ENCODE assay signal across 19 cellular contexts in the genomic region with DNA sequence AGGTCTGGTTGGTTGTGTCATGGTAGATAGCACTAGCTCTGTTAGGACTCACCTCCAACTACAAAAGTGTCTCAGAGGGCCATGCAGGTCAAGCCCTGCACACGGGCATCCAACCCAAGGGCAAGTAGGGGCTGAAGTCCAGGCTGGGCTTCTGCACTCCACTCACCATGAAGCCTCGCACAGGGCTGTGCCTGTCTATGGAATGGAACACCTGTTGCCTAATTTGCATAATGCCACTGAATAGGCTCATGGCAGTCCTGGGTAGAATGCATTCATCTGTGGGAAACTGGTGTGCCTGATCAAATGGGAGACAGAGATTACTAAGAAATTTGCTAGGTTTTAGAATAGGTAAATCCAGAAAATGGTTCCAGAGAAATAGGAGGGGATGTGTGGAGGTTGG. TPM values are rescaled to one million over a fixed set of nuclear protein-coding genes. Genes with fewer than 3 reads are reported as not detected.
A peak's percentile ranks its signal among the peaks of the same experiment; 100 is the strongest.
DNase-seq lines count a peak whose midpoint lies in the region; ATAC-seq and TF ChIP-seq lines count a peak whose summit lies in the region.
"Had no signal": no experiment of that assay in that cellular context is flagged by ENCODE, and none has a peak within 500 bp of the region (broad histone marks: within the 10 kb centered on the region; RNA-seq: fewer than 3 reads in every experiment).

No MANE protein-coding gene starts in this region.

- no peaks in the 10 kb centered on the region for H3K36me3 ChIP-seq in neuronal stem cell (replicated peaks in 1 of 2; ENCODE audit: control insufficient read depth in 2 of 2, insufficient read depth in 2 of 2, low read length in 2 of 2)
- H3K36me3 ChIP-seq in MM.1S (replicated peaks; ENCODE audit: insufficient read depth, low read length): no peaks in the 10 kb centered on the region
- H3K36me3 ChIP-seq: MG63 had no signal

- H3K9me3 ChIP-seq in neuronal stem cell (replicated peaks in 1 of 2; ENCODE audit: control insufficient read depth in 2 of 2, insufficient read depth in 1 of 2, low read depth in 1 of 2, low read length in 2 of 2) (no peaks in the 10 kb centered on the region), MM.1S (replicated peaks; ENCODE audit: insufficient read depth, low read length) (no peaks in the 10 kb centered on the region)
- H3K9me3 ChIP-seq: MG63, Peyer's patch had no signal

- H3K23ac ChIP-seq in neuronal stem cell (ENCODE audit: low read depth, low read length, poor library complexity): no peak overlapping the region

- H3K9ac ChIP-seq in neuronal stem cell (ENCODE audit: low read depth, low read length, poor library complexity) (no peak overlapping the region), MM.1S (ENCODE audit: low read length) (no peak overlapping the region)

- H3K14ac ChIP-seq in neuronal stem cell (ENCODE audit: low read length): no peak overlapping the region

- H3K4me3 ChIP-seq in neuronal stem cell (ENCODE audit: low read length in 2 of 2) (no peak overlapping the region), MM.1S (ENCODE audit: low read length) (no peak overlapping the region)
- H3K4me3 ChIP-seq: MG63, Peyer's patch had no signal

- no peak overlapping the region for H2AK5ac ChIP-seq in neuronal stem cell (ENCODE audit: low read depth, low read length)

- no peak overlapping the region for H4K8ac ChIP-seq in neuronal stem cell (ENCODE audit: low read depth, low read length)

- WGBS in neuronal stem cell (ENCODE audit: extremely low coverage in 2 of 2, insufficient read length in 2 of 2, insufficient replicate concordance in 1 of 2), 2 donors: no CpG with 5 or more reads among the region's 2 CpGs

- H4K20me1 ChIP-seq in MM.1S (ENCODE audit: insufficient read depth, low read length): no peaks in the 10 kb centered on the region

- H2AFZ ChIP-seq in neuronal stem cell (ENCODE audit: low read length) (no peak overlapping the region), MM.1S (ENCODE audit: low read length) (no peak overlapping the region)

- no peaks in the 10 kb centered on the region for H3K79me1 ChIP-seq in neuronal stem cell (ENCODE audit: low read depth, low read length)

- H3K18ac ChIP-seq in neuronal stem cell (ENCODE audit: low read length): peak overlapping the region; percentile 15

- no peaks in the 10 kb centered on the region for H3K27me3 ChIP-seq in neuronal stem cell (ENCODE audit: control insufficient read depth in 3 of 3, insufficient read depth in 3 of 3, low read depth in 1 of 3, low read length in 3 of 3)
- no peaks in the 10 kb centered on the region for H3K27me3 ChIP-seq in MM.1S (replicated peaks; ENCODE audit: insufficient read depth, low read length)
- H3K27me3 ChIP-seq: Peyer's patch had no signal

- H2BK5ac ChIP-seq in neuronal stem cell (ENCODE audit: low read length): no peak overlapping the region

- no peak overlapping the region for H2BK120ac ChIP-seq in neuronal stem cell (ENCODE audit: low read depth, low read length)

- H3K27ac ChIP-seq in neuronal stem cell (replicated peaks; ENCODE audit: low read length) (no peak overlapping the region), MM.1S (ENCODE audit: low read length) (no peak overlapping the region)
- H3K27ac ChIP-seq: 22Rv1, Peyer's patch had no signal

- peaks cover 17% of the 10 kb centered on the region for H3F3A ChIP-seq in MM.1S (ENCODE audit: insufficient read depth, low read length)

- no peak overlapping the region for H2BK15ac ChIP-seq in neuronal stem cell (ENCODE audit: low read length)

- H3K79me2 ChIP-seq in MM.1S (ENCODE audit: low read length): no peaks in the 10 kb centered on the region

- DNase-seq in NCI-H2107 treated with DMSO at 0.1 percent for 48 hours (lab: John Stamatoyannopoulos, UW; ENCODE audit: unreplicated experiment): peak; percentile 31
- no peak for DNase-seq in NCI-H2107 (lab: John Stamatoyannopoulos, UW)
- peak; percentile 53 for DNase-seq in NCI-H146 (lab: John Stamatoyannopoulos, UW)
- DNase-seq in NCI-H774 (lab: John Stamatoyannopoulos, UW): peak; percentile 35
- DNase-seq in neuronal stem cell (ENCODE audit: low spot score): no peak
- no peak for DNase-seq in NCI-H2029 (lab: John Stamatoyannopoulos, UW)
- no peak for DNase-seq in MM.1S
- DNase-seq: CD8-positive, alpha-beta memory T cell; DMS153; DND-41; KBM-7; MG63; NCI-H187; NCI-H2171; NCI-H226; Peyer's patch; SHP77 treated with DMSO at 0.1 percent for 48 hours had no signal

- ATAC-seq in GM18868 (IDR thresholded peaks at IDR 0.05; ENCODE audit: unreplicated experiment): no peak

- no peaks in the 10 kb centered on the region for H3K9me2 ChIP-seq in MM.1S (replicated peaks; ENCODE audit: insufficient read depth, low read length)

- no peak overlapping the region for H3K4me2 ChIP-seq in neuronal stem cell (ENCODE audit: insufficient read depth, low read length, poor library complexity, severe bottlenecking)
- no peak overlapping the region for H3K4me2 ChIP-seq in MM.1S (ENCODE audit: low read depth, low read length)

- no peak overlapping the region for H3K4ac ChIP-seq in neuronal stem cell (ENCODE audit: low read length)

- no peak overlapping the region for H2BK12ac ChIP-seq in neuronal stem cell (ENCODE audit: low read length)

- no peak overlapping the region for H4K91ac ChIP-seq in neuronal stem cell (ENCODE audit: low read depth, low read length, poor library complexity)

- H3K4me1 ChIP-seq in neuronal stem cell (ENCODE audit: control insufficient read depth in 2 of 2, insufficient read depth in 1 of 2, low read depth in 1 of 2, low read length in 2 of 2) (peaks cover 3 to 14% of the 10 kb centered on the region in 2 donors), MM.1S (ENCODE audit: low read length) (peaks cover 28% of the 10 kb centered on the region)
- H3K4me1 ChIP-seq: Peyer's patch had no signal

- no peak for TF ChIP-seq CTCF in MM.1S (IDR thresholded peaks at IDR 0.05; ENCODE audit: low read length)

RNA-seq across cellular contexts. Expression of a gene that starts 8.0 kb away (rescaled TPM):
- polyA plus RNA-seq in neuronal stem cell (2013, experiment 1 of 2): 12.3 TPM
- polyA plus RNA-seq in neuronal stem cell (2013, experiment 2 of 2): 13.3 TPM

Comparison
In these comparisons a context has a peak if more than half of its experiments do, and no peak if none do; other contexts are left out.
1. DNase-seq: peak in NCI-H2107 treated with DMSO at 0.1 percent for 48 hours (single experiment), NCI-H146 (single experiment) and NCI-H774 (single experiment); none in NCI-H2107 (single experiment), neuronal stem cell (single experiment), NCI-H2029 (single experiment) and MM.1S (single experiment).